In genomic region chr18:67710639-67711038, GRCh38 we compare ENCODE assay signal across 16 cellular contexts.
DNase-seq lines count a peak whose midpoint lies in the region; ATAC-seq and TF ChIP-seq lines count a peak whose summit lies in the region.
"Had no signal": no experiment of that assay in that cellular context is flagged by ENCODE, and none has a peak within 500 bp of the region (broad histone marks: within the 10 kb centered on the region; RNA-seq: fewer than 3 reads in every experiment).

No MANE protein-coding gene starts in this region.

- 0 out of 2 replicates have a peak, but pooled peaks have one; percentile 23 for TF ChIP-seq CTCF in A673 (conservative IDR thresholded peaks at IDR 0.05; ENCODE audit: low read depth, low read length)
- peak; percentile 63 to 79 for TF ChIP-seq CTCF in GM23338 (conservative IDR thresholded peaks at IDR 0.05; ENCODE audit: low read depth in 2 of 2)

- H4K20me1 ChIP-seq in GM23338 (replicated peaks; ENCODE audit: insufficient read depth): no peaks in the 10 kb centered on the region

- no peak overlapping the region for H3K27ac Mint-ChIP-seq in GM23338
- H3K27ac Mint-ChIP-seq: brain, nephron had no signal

- H3K9me3 Mint-ChIP-seq in GM23338: no peaks in the 10 kb centered on the region
- H3K9me3 Mint-ChIP-seq: nephron had no signal

- H3F3A ChIP-seq in GM23338 (replicated peaks; ENCODE audit: low read depth): no peaks in the 10 kb centered on the region

- H3K27me3 ChIP-seq in A673 (replicated peaks; ENCODE audit: insufficient read depth, low read depth, low read length, poor library complexity): no peaks in the 10 kb centered on the region
- no peaks in the 10 kb centered on the region for H3K27me3 ChIP-seq in GM23338 (ENCODE audit: insufficient read depth)
- H3K27me3 ChIP-seq in iPS DF 6.9 (ENCODE audit: control insufficient read depth, insufficient read depth, low read length): no peaks in the 10 kb centered on the region
- H3K27me3 ChIP-seq: vagina had no signal

- H3K4me3 ChIP-seq in A673 (ENCODE audit: low read depth, low read length, poor library complexity, severe bottlenecking) (no peak overlapping the region), GM23338 (no peak overlapping the region), iPS DF 6.9 (ENCODE audit: low read length) (no peak overlapping the region)
- H3K4me3 ChIP-seq: vagina had no signal

- no TSS peak for BruUV-seq in A673 (replicated peaks; lab: Mats Ljungman, UMichigan)

- no peak for DNase-seq in A673 (ENCODE audit: low spot score)
- peak; percentile 72 for DNase-seq in GM23338 (ENCODE audit: low spot score)
- DNase-seq in RPMI7951 (ENCODE audit: low read depth): peak; percentile 3
- DNase-seq in iPS DF 6.9 (ENCODE audit: low read depth, low spot score): peak; percentile 52
- no peak for DNase-seq in mesenteric fat pad (ENCODE audit: low spot score)
- no peak for DNase-seq in activated CD4-positive, alpha-beta T cell treated with anti-CD3 and anti-CD28 coated beads, Interleukin-2, amount 50 U/mL, for 1 hour
- no peak for DNase-seq in Ammon's horn (ENCODE audit: low spot score)
- DNase-seq: activated CD4-positive, CD25-positive, alpha-beta regulatory T cell; islet precursor cell; KG1; NCI-H2227 treated with DMSO at 0.1 percent for 48 hours; SIG-M5 had no signal

- no peak overlapping the region for H3K4me3 Mint-ChIP-seq in GM23338
- H3K4me3 Mint-ChIP-seq: brain, nephron had no signal

- ATAC-seq in GM23338 (peak; percentile 90), GM18858 (IDR thresholded peaks at IDR 0.05; ENCODE audit: unreplicated experiment) (no peak)

- intact Hi-C loops in A673 (cut with micrococcal nuclease; ENCODE audit: unreplicated experiment): no loop called here

- WGBS in iPS DF 6.9 (ENCODE audit: insufficient coverage, insufficient read length): no CpG with 5 or more reads among the region's 2 CpGs

- H3K9me3 ChIP-seq in A673 (ENCODE audit: low read depth, low read length, poor library complexity, severe bottlenecking) (no peaks in the 10 kb centered on the region), iPS DF 6.9 (ENCODE audit: control insufficient read depth, insufficient read depth, low read length) (no peaks in the 10 kb centered on the region)
- H3K9me3 ChIP-seq: vagina had no signal

- H3K4me1 Mint-ChIP-seq in GM23338: peaks cover 21% of the 10 kb centered on the region
- H3K4me1 Mint-ChIP-seq: nephron had no signal

- H3K4me2 ChIP-seq in GM23338: no peak overlapping the region

- no peak overlapping the region for H2AFZ ChIP-seq in GM23338

- POLR2A ChIA-PET in A673 (lab: Charles Lee; ENCODE audit: low non-redundant PET): no interaction called here

- H3K27ac ChIP-seq in A673 (ENCODE audit: low read depth, low read length, poor library complexity, severe bottlenecking): no peak overlapping the region
- no peak overlapping the region for H3K27ac ChIP-seq in GM23338 (ENCODE audit: low read depth)
- H3K27ac ChIP-seq in iPS DF 6.9 (ENCODE audit: low read length): no peak overlapping the region
- H3K27ac ChIP-seq: vagina had no signal

- H3K4me1 ChIP-seq in A673 (ENCODE audit: insufficient read depth, low read length, poor library complexity, severe bottlenecking) (no peaks in the 10 kb centered on the region), GM23338 (ENCODE audit: insufficient read depth) (no peaks in the 10 kb centered on the region), iPS DF 6.9 (ENCODE audit: control insufficient read depth, insufficient read depth, low read length) (no peaks in the 10 kb centered on the region)
- H3K4me1 ChIP-seq: vagina had no signal

- no peaks in the 10 kb centered on the region for H3K36me3 Mint-ChIP-seq in GM23338 (ENCODE audit: low read depth)
- H3K36me3 Mint-ChIP-seq: brain had no signal

- no peaks in the 10 kb centered on the region for H3K79me2 ChIP-seq in GM23338 (replicated peaks; ENCODE audit: insufficient read depth)

- H3K36me3 ChIP-seq in A673 (ENCODE audit: insufficient read depth, low read length, poor library complexity, severe bottlenecking): no peaks in the 10 kb centered on the region
- no peaks in the 10 kb centered on the region for H3K36me3 ChIP-seq in GM23338 (ENCODE audit: insufficient read depth)
- no peaks in the 10 kb centered on the region for H3K36me3 ChIP-seq in iPS DF 6.9 (ENCODE audit: control insufficient read depth, insufficient read depth, low read length)
- H3K36me3 ChIP-seq: vagina had no signal

- CTCF ChIA-PET in A673 (lab: Charles Lee): no interaction called here

- H3K27me3 Mint-ChIP-seq in GM23338 (ENCODE audit: insufficient read depth, low read depth, poor library complexity): no peaks in the 10 kb centered on the region

- H3K9me2 ChIP-seq in GM23338 (ENCODE audit: insufficient read depth): no peaks in the 10 kb centered on the region

TF ChIP-seq in GM23338, 12 proteins besides CTCF, POLR2A, EP300 and RAD21 (continues in another document):
- TF ChIP-seq ZNF331 (CRISPR knock-in tag; IDR thresholded peaks at IDR 0.05; ENCODE audit: low read depth) (no peak), EZH2phosphoT487 (IDR thresholded peaks at IDR 0.05; ENCODE audit: unreplicated experiment) (no peak), JUNB (IDR thresholded peaks at IDR 0.05; ENCODE audit: unreplicated experiment) (no peak), EZH2 (IDR thresholded peaks at IDR 0.05; ENCODE audit: low read depth, unreplicated experiment) (no peak), ZNF462 (CRISPR knock-in tag; IDR thresholded peaks at IDR 0.05) (no peak), CREB1 (CRISPR knock-in tag; IDR thresholded peaks at IDR 0.05; ENCODE audit: low read depth) (no peak), STAT1 (IDR thresholded peaks at IDR 0.05; ENCODE audit: unreplicated experiment) (no peak), ZNF114 (CRISPR knock-in tag; IDR thresholded peaks at IDR 0.05) (no peak)

Comparison
In these comparisons a context has a peak if more than half of its experiments do, and no peak if none do; other contexts are left out.
1. DNase-seq: peak in GM23338 (single experiment), RPMI7951 (single experiment) and iPS DF 6.9 (single experiment); none in A673 (single experiment), mesenteric fat pad (single experiment), activated CD4-positive, alpha-beta T cell treated with anti-CD3 and anti-CD28 coated beads, Interleukin-2, amount 50 U/mL, for 1 hour (single experiment) and Ammon's horn (single experiment).